In genomic region chr4:55326629-55327028, GRCh38 we compare ENCODE assay signal across 23 cellular contexts.
"Had no signal": no experiment of that assay in that cellular context is flagged by ENCODE, and none has a peak within 500 bp of the region (broad histone marks: within the 10 kb centered on the region; RNA-seq: fewer than 3 reads in every experiment).

No MANE protein-coding gene starts in this region.

- DNase-seq: islet precursor cell; lower lobe of right lung; mammary epithelial cell; mesenchymal stem cell; naive B cell; natural killer cell; nephron progenitor cell; ovary; right lobe of liver; stimulated activated CD4-positive, alpha-beta T cell treated with anti-CD3 and anti-CD28 coated beads, Interleukin-1b, Interleukin-23, amount 100 ng/mL, for 48 hours; stimulated activated CD4-positive, alpha-beta T cell treated with anti-CD3 and anti-CD28 coated beads, Interleukin-2, amount 100 ng/mL, for 48 hours; stimulated activated CD4-positive, alpha-beta T cell treated with anti-CD3 and anti-CD28 coated beads, Interleukin-4, amount 100 ng/mL, for 4 hours; stimulated activated CD8-positive, alpha-beta memory T cell treated with anti-CD3 and anti-CD28 coated beads, Interleukin-4, amount 100 ng/mL, for 48 hours; stimulated activated naive B cell treated with anti-CD40 and anti-IgM and Interleukin-4, amounts not matched to agents 10 μg/mL and 1 μg/mL and 100 μg/mL, for 72 hours; stimulated activated naive CD8-positive, alpha-beta T cell treated with anti-CD3 and anti-CD28 coated beads, Interleukin-15, Interleukin-2, amounts not matched to agents 100 U/mL and 50 U/mL, for 24 hours; stomach; testis; thyroid gland; transverse colon; upper lobe of left lung had no signal

- H3K27ac Mint-ChIP-seq: naive B cell; natural killer cell; nephron progenitor cell; neural progenitor cell; progenitor cell of endocrine pancreas; stimulated activated naive B cell treated with anti-CD40 and anti-IgM and Interleukin-4, amounts not matched to agents 10 μg/mL and 1 μg/mL and 100 μg/mL, for 72 hours had no signal

- H3K9me3 Mint-ChIP-seq: natural killer cell had no signal

- ATAC-seq: left lobe of liver; natural killer cell; right lobe of liver; stimulated activated naive B cell treated with anti-CD40 and anti-IgM and Interleukin-4, amounts not matched to agents 10 μg/mL and 1 μg/mL and 100 μg/mL, for 72 hours; stimulated activated naive CD8-positive, alpha-beta T cell treated with anti-CD3 and anti-CD28 coated beads, Interleukin-15, Interleukin-2, amounts not matched to agents 100 U/mL and 50 U/mL, for 24 hours had no signal

- H3K4me3 Mint-ChIP-seq: naive B cell; natural killer cell; nephron progenitor cell; neural progenitor cell; stimulated activated naive B cell treated with anti-CD40 and anti-IgM and Interleukin-4, amounts not matched to agents 10 μg/mL and 1 μg/mL and 100 μg/mL, for 72 hours had no signal

- H3K4me1 Mint-ChIP-seq: naive B cell; natural killer cell; neural progenitor cell; stimulated activated naive B cell treated with anti-CD40 and anti-IgM and Interleukin-4, amounts not matched to agents 10 μg/mL and 1 μg/mL and 100 μg/mL, for 72 hours had no signal

- H3K36me3 Mint-ChIP-seq: naive B cell; natural killer cell; neural progenitor cell; stimulated activated naive B cell treated with anti-CD40 and anti-IgM and Interleukin-4, amounts not matched to agents 10 μg/mL and 1 μg/mL and 100 μg/mL, for 72 hours had no signal
